Comparison of ENCODE assay signal across 1 cellular context in the genomic region with DNA sequence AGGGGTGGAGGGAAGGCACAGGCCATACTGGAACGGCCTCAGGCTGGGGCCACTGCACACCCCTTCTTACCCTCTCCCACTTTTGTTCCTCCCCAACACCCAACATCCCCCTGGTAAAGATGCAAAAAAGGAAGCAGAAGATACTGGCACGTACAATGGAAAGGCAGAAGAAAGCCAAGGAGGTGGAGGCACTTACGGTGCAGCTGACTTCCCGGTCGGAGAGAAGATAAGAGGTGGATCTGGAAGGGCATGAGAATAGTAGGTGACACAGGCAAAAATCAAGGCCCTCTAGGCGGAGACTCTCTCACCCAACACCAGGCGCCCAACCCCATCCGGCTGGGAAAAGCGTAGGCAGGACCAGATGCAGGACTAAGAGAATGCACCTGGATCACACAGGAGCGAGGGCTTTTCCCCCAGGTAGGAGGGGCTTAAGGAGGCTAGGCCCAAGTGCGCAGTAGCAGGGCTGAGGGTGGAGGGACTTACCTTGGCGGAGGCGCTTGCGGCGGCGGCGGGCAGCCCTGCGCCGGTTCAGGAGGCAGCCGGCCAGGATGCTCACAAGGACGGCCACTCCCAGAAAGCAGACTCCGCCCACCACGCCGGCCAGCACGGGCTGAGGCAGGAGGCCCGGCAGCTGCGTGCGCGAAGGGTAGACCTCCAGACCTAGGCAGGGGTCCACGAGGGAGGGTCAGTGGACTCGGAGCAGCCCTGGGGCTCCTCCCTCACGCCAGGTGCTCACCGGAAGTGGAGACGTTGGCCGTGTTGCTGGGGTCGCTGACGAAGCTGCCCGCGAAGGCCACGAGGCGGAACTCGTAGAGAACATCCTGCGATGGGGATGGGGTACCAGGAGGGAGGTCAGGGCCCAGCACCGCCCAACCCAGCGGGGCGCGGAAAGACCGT.
TF ChIP-seq lines count a peak whose summit lies in the region.

No MANE protein-coding gene starts in this region.

TF ChIP-seq in K562, 482 proteins besides CTCF, POLR2A, EP300 and RAD21 (continued from another document and continues in another):
- TF ChIP-seq HMGN3 (IDR thresholded peaks at IDR 0.05; ENCODE audit: borderline replicate concordance, extremely low read depth, insufficient read length, low read depth, low read length) (peak; percentile 45), RERE (CRISPR knock-in tag; IDR thresholded peaks at IDR 0.05; ENCODE audit: borderline replicate concordance) (no peak), HOXB6 (CRISPR knock-in tag; IDR thresholded peaks at IDR 0.05; ENCODE audit: borderline replicate concordance) (no peak), ZZZ3 (IDR thresholded peaks at IDR 0.05) (no peak), NCOA6 (IDR thresholded peaks at IDR 0.05) (no peak), TBL1XR1 (IDR thresholded peaks at IDR 0.05; ENCODE audit: low read length in 2 of 2) (no peak), CTBP1 (IDR thresholded peaks at IDR 0.05; ENCODE audit: borderline replicate concordance) (peak; percentile 88; the same call in 1 of the 2 replicates), GABPB1 (CRISPR knock-in tag; IDR thresholded peaks at IDR 0.05) (peak; percentile 47; the same call in 1 of the 2 replicates), THAP7 (CRISPR knock-in tag; IDR thresholded peaks at IDR 0.05) (no peak), EHMT2 (IDR thresholded peaks at IDR 0.05) (no peak), ZBTB12 (CRISPR knock-in tag; IDR thresholded peaks at IDR 0.05) (no peak), ADNP (tag; IDR thresholded peaks at IDR 0.05) (no peak), ZKSCAN1 (IDR thresholded peaks at IDR 0.05; ENCODE audit: low read depth, low read length) (no peak), ZNF239 (CRISPR knock-in tag; IDR thresholded peaks at IDR 0.05) (no peak), CLOCK (CRISPR knock-in tag; IDR thresholded peaks at IDR 0.05; ENCODE audit: borderline replicate concordance) (no peak), ZNF518B (CRISPR knock-in tag; IDR thresholded peaks at IDR 0.05) (no peak), GABPA (tag; conservative IDR thresholded peaks at IDR 0.05; ENCODE audit: low read depth) (no peak; the same call in 1 of the 2 replicates), NONO (IDR thresholded peaks at IDR 0.05; ENCODE audit: low read depth in 2 of 2, low read length in 1 of 2) (no peak), TAF7 (tag; IDR thresholded peaks at IDR 0.05) (no peak), MED1 (CRISPR knock-in tag; IDR thresholded peaks at IDR 0.05; ENCODE audit: borderline replicate concordance) (no peak), ZNF76 (CRISPR knock-in tag; IDR thresholded peaks at IDR 0.05; ENCODE audit: borderline replicate concordance) (0 out of 2 replicates have a peak, but pooled peaks have one; percentile 7), BCL6 (CRISPR knock-in tag; IDR thresholded peaks at IDR 0.05) (no peak), HDAC2 (IDR thresholded peaks at IDR 0.05) (no peak), ILK (tag; IDR thresholded peaks at IDR 0.05; ENCODE audit: borderline replicate concordance, low read depth) (no peak), TAF9B (IDR thresholded peaks at IDR 0.05; ENCODE audit: partially characterized antibody) (no peak), PCBP2 (IDR thresholded peaks at IDR 0.05; ENCODE audit: low read depth, low read length, poor library complexity, severe bottlenecking) (no peak), SMAD1 (IDR thresholded peaks at IDR 0.05; ENCODE audit: low read depth, low read length, partially characterized antibody) (no peak), CHD4 (IDR thresholded peaks at IDR 0.05; ENCODE audit: insufficient read depth, insufficient replicate concordance, low read depth, low read length, poor library complexity, severe bottlenecking) (no peak), SMC3 (conservative IDR thresholded peaks at IDR 0.05; ENCODE audit: insufficient read depth, low read depth, low read length) (no peak), SAFB2 (IDR thresholded peaks at IDR 0.05; ENCODE audit: borderline replicate concordance, low read depth, low read length, severe bottlenecking) (no peak), NFE2L1 (tag; IDR thresholded peaks at IDR 0.05; ENCODE audit: borderline replicate concordance, low read depth) (no peak), IRF2 (CRISPR knock-in tag; IDR thresholded peaks at IDR 0.05) (no peak), ZNF217 (CRISPR knock-in tag; IDR thresholded peaks at IDR 0.05) (no peak), MAFG (tag; conservative IDR thresholded peaks at IDR 0.05) (no peak), TAF15 (IDR thresholded peaks at IDR 0.05; ENCODE audit: low read depth, low read length) (no peak), NR4A1 (CRISPR knock-in tag; IDR thresholded peaks at IDR 0.05) (no peak), NR4A1 (tag; IDR thresholded peaks at IDR 0.05) (no peak)
- TF ChIP-seq, protein P1, sequence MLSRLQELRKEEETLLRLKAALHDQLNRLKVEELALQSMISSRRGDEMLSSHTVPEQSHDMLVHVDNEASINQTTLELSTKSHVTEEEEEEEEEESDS (CRISPR knock-in tag; IDR thresholded peaks at IDR 0.05): no peak
- TF ChIP-seq, protein P2, sequence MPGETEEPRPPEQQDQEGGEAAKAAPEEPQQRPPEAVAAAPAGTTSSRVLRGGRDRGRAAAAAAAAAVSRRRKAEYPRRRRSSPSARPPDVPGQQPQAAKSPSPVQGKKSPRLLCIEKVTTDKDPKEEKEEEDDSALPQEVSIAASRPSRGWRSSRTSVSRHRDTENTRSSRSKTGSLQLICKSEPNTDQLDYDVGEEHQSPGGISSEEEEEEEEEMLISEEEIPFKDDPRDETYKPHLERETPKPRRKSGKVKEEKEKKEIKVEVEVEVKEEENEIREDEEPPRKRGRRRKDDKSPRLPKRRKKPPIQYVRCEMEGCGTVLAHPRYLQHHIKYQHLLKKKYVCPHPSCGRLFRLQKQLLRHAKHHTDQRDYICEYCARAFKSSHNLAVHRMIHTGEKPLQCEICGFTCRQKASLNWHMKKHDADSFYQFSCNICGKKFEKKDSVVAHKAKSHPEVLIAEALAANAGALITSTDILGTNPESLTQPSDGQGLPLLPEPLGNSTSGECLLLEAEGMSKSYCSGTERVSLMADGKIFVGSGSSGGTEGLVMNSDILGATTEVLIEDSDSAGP (CRISPR knock-in tag; IDR thresholded peaks at IDR 0.05): no peak
- TF ChIP-seq, protein P3, sequence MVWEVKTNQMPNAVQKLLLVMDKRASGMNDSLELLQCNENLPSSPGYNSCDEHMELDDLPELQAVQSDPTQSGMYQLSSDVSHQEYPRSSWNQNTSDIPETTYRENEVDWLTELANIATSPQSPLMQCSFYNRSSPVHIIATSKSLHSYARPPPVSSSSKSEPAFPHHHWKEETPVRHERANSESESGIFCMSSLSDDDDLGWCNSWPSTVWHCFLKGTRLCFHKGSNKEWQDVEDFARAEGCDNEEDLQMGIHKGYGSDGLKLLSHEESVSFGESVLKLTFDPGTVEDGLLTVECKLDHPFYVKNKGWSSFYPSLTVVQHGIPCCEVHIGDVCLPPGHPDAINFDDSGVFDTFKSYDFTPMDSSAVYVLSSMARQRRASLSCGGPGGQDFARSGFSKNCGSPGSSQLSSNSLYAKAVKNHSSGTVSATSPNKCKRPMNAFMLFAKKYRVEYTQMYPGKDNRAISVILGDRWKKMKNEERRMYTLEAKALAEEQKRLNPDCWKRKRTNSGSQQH (CRISPR knock-in tag; IDR thresholded peaks at IDR 0.05): no peak
- TF ChIP-seq, protein P4, sequence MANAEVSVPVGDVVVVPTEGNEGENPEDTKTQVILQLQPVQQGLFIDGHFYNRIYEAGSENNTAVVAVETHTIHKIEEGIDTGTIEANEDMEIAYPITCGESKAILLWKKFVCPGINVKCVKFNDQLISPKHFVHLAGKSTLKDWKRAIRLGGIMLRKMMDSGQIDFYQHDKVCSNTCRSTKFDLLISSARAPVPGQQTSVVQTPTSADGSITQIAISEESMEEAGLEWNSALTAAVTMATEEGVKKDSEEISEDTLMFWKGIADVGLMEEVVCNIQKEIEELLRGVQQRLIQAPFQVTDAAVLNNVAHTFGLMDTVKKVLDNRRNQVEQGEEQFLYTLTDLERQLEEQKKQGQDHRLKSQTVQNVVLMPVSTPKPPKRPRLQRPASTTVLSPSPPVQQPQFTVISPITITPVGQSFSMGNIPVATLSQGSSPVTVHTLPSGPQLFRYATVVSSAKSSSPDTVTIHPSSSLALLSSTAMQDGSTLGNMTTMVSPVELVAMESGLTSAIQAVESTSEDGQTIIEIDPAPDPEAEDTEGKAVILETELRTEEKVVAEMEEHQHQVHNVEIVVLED (CRISPR knock-in tag; IDR thresholded peaks at IDR 0.05): no peak
